In genomic region chr12:6370994-6371754, GRCh38 we compare ENCODE assay signal across 8 cellular contexts. TPM values are rescaled to one million over a fixed set of nuclear protein-coding genes. Genes with fewer than 3 reads are reported as not detected.
DNase-seq lines count a peak whose midpoint lies in the region; ATAC-seq and TF ChIP-seq lines count a peak whose summit lies in the region.

No MANE protein-coding gene starts in this region.

- H3K9me3 ChIP-seq in WERI-Rb-1 (ENCODE audit: severe bottlenecking) (no peaks in the 10 kb centered on the region), uterus (no peaks in the 10 kb centered on the region), testis (no peaks in the 10 kb centered on the region)

- DNase-seq in BJ (ENCODE audit: low read depth) (no peak), NB4 (ENCODE audit: low read depth) (peak; percentile 65), WERI-Rb-1 (peak; percentile 96), iPS-NIHi7 (ENCODE audit: extremely low spot score) (peak; percentile 91), uterus (peak; percentile 43 to 75), GM13977 (ENCODE audit: low spot score) (no peak), testis (no peak)

- POLR2A ChIA-PET in BJ (lab: Charles Lee): interaction anchor here (1.0 kb wide), 1 partner anchor 27 kb away, joined by 3 read pairs; no protein-coding TSS in a partner anchor

- WGBS in testis, 2 donors: 72 to 78% methylated on average over 14 to 15 of the region's 15 CpGs

- H3K27ac ChIP-seq in WERI-Rb-1 (peak overlapping the region; percentile 80), uterus (peak overlapping the region; percentile 85 to 87), testis (no peak overlapping the region)

- H3K27me3 ChIP-seq in BJ (ENCODE audit: control insufficient read depth, insufficient read depth, low read length) (no peaks in the 10 kb centered on the region), WERI-Rb-1 (ENCODE audit: insufficient read depth, low read depth, severe bottlenecking) (no peaks in the 10 kb centered on the region), uterus (no peaks in the 10 kb centered on the region), testis (no peaks in the 10 kb centered on the region)

- intact Hi-C loops in uterus (cut with DNase I; ENCODE audit: low total_unique reads): no loop called here
- intact Hi-C loops in testis (cut with DNase I; ENCODE audit: low total_unique reads): no loop called here

- TF ChIP-seq CTCF in BJ (IDR thresholded peaks at IDR 0.05; ENCODE audit: insufficient read depth, low read depth, low read length) (peak; percentile 30), NB4 (IDR thresholded peaks at IDR 0.05; ENCODE audit: low read depth, low read length) (peak; percentile 6), WERI-Rb-1 (IDR thresholded peaks at IDR 0.05; ENCODE audit: low read depth, low read length) (peak; percentile 5; the same call in 1 of the 2 replicates), uterus (IDR thresholded peaks at IDR 0.05) (peak in 1 of 4 experiments; percentile 13), GM13977 (IDR thresholded peaks at IDR 0.05; ENCODE audit: extremely low read depth, insufficient read depth, missing control alignments) (no peak), testis (IDR thresholded peaks at IDR 0.05) (no peak)

- H3K4me1 ChIP-seq in uterus (peaks cover 5 to 6% of the 10 kb centered on the region in 2 donors), testis (peaks cover 20% of the 10 kb centered on the region)

- no peak for TF ChIP-seq POLR2A in NB4 (IDR thresholded peaks at IDR 0.05; ENCODE audit: extremely low read depth, insufficient read length)
- peak in 1 of 2 donors; percentile 28 for TF ChIP-seq POLR2A in uterus (IDR thresholded peaks at IDR 0.05)
- TF ChIP-seq POLR2A in testis (IDR thresholded peaks at IDR 0.05): no peak

- H3K4me3 ChIP-seq in BJ (ENCODE audit: low read depth, low read length) (no peak overlapping the region), NB4 (ENCODE audit: low read depth, low read length) (no peak overlapping the region), WERI-Rb-1 (ENCODE audit: low read depth, low read length) (no peak overlapping the region), uterus (no peak overlapping the region), testis (no peak overlapping the region)

- ATAC-seq in GM19035 (IDR thresholded peaks at IDR 0.05; ENCODE audit: unreplicated experiment): no peak

- CTCF ChIA-PET in BJ (lab: Yijun Ruan, JAX): interaction anchor here (0.8 to 1.4 kb wide), 5 partner anchors 9 to 45 kb away, joined by 3 to 4 read pairs (median 3); no protein-coding TSS in a partner anchor

- in situ Hi-C loops in GM13977 (cut with MboI; ENCODE audit: low pct_unique_long_range_greater_than_20kb, low sequenced_read_pairs, unreplicated experiment): no loop called here

- H3K36me3 ChIP-seq in BJ (ENCODE audit: control insufficient read depth, insufficient read depth, low read length) (no peaks in the 10 kb centered on the region), WERI-Rb-1 (no peaks in the 10 kb centered on the region), uterus (no peaks in the 10 kb centered on the region), testis (ENCODE audit: low read depth, missing control alignments) (no peaks in the 10 kb centered on the region)

RNA-seq across cellular contexts. Expression of gene SCNN1A, which starts 4.2 kb away (rescaled TPM):
- polyA plus RNA-seq in BJ (2011; rRNA removed): 0.18 and 0.36 TPM in 2 replicates
- polyA minus RNA-seq in BJ (2011; rRNA and poly(A)+ RNA removed): 0.57 TPM in 1 of 2 replicates, not detected in the other
- 10 to 100 TPM in 2 of 4 donors, 1 to 10 TPM in 2; 1.3 to 38.3 (median 7.3) TPM for total RNA-seq in uterus
- 10 to 100 TPM; 22.7 to 43.1 TPM for total RNA-seq in testis
- polyA plus RNA-seq in testis (ENCODE audit: insufficient read depth, low read depth, low replicate concordance): 14.6 TPM

RNA-seq across cellular contexts. Expression of gene LTBR, which starts 12.8 kb away (rescaled TPM):
- polyA plus RNA-seq in BJ (2011; rRNA removed) (23.4 and 67.2 TPM in 2 replicates), testis (ENCODE audit: insufficient read depth, low read depth, low replicate concordance) (36.6 TPM)
- 20.7 and 23.3 TPM in 2 replicates for polyA minus RNA-seq in BJ (2011; rRNA and poly(A)+ RNA removed)
- total RNA-seq in uterus (100 to 1,000 TPM in 1 of 4 donors, 10 to 100 TPM in 3; 28.1 to 116 (median 83.5) TPM), testis (100 to 1,000 TPM in 1 of 2 donors, 10 to 100 TPM in 1; 81.3 to 112 TPM)

RNA-seq across cellular contexts. Expression of gene TNFRSF1A, which starts 29.3 kb away (rescaled TPM):
- 170 and 217 TPM in 2 replicates for polyA plus RNA-seq in BJ (2011; rRNA removed)
- 134 and 147 TPM in 2 replicates for polyA minus RNA-seq in BJ (2011; rRNA and poly(A)+ RNA removed)
- total RNA-seq in uterus: 100 to 1,000 TPM in 3 of 4 donors, 10 to 100 TPM in 1; 71.8 to 297 (median 174) TPM
- 100 to 1,000 TPM in 1 of 2 donors, 10 to 100 TPM in 1; 94.6 to 106 TPM for total RNA-seq in testis
- polyA plus RNA-seq in testis (ENCODE audit: insufficient read depth, low read depth, low replicate concordance): 59.8 TPM

Comparison
In these comparisons a context has a peak if more than half of its experiments do, and no peak if none do; other contexts are left out.
1. DNase-seq: peak in NB4 (single experiment), WERI-Rb-1 (single experiment), iPS-NIHi7 (single experiment) and uterus (2 of 2); none in BJ (single experiment), GM13977 (single experiment) and testis (single experiment).
2. CTCF ChIP-seq: peak in BJ (single experiment), NB4 (single experiment) and WERI-Rb-1 (single experiment); none in GM13977 (single experiment) and testis (0 of 3).
3. H3K27ac ChIP-seq: peak in WERI-Rb-1 (single experiment) and uterus (2 of 2); none in testis (0 of 2).